Comparison of ENCODE assay signal across 1 cellular context in genomic region chr9:35835216-35835604, GRCh38.
TF ChIP-seq lines count a peak whose summit lies in the region.

No MANE protein-coding gene starts in this region.

TF ChIP-seq in GM23338, 12 proteins besides CTCF, POLR2A, EP300 and RAD21 (continued from another document):
- TF ChIP-seq STAT1 (IDR thresholded peaks at IDR 0.05; ENCODE audit: unreplicated experiment) (no peak), ZNF114 (CRISPR knock-in tag; IDR thresholded peaks at IDR 0.05) (no peak), ETS1 (IDR thresholded peaks at IDR 0.05) (no peak), POLR2AphosphoS5 (IDR thresholded peaks at IDR 0.05; ENCODE audit: low read depth) (no peak)
- TF ChIP-seq, protein P1, sequence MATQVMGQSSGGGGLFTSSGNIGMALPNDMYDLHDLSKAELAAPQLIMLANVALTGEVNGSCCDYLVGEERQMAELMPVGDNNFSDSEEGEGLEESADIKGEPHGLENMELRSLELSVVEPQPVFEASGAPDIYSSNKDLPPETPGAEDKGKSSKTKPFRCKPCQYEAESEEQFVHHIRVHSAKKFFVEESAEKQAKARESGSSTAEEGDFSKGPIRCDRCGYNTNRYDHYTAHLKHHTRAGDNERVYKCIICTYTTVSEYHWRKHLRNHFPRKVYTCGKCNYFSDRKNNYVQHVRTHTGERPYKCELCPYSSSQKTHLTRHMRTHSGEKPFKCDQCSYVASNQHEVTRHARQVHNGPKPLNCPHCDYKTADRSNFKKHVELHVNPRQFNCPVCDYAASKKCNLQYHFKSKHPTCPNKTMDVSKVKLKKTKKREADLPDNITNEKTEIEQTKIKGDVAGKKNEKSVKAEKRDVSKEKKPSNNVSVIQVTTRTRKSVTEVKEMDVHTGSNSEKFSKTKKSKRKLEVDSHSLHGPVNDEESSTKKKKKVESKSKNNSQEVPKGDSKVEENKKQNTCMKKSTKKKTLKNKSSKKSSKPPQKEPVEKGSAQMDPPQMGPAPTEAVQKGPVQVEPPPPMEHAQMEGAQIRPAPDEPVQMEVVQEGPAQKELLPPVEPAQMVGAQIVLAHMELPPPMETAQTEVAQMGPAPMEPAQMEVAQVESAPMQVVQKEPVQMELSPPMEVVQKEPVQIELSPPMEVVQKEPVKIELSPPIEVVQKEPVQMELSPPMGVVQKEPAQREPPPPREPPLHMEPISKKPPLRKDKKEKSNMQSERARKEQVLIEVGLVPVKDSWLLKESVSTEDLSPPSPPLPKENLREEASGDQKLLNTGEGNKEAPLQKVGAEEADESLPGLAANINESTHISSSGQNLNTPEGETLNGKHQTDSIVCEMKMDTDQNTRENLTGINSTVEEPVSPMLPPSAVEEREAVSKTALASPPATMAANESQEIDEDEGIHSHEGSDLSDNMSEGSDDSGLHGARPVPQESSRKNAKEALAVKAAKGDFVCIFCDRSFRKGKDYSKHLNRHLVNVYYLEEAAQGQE (IDR thresholded peaks at IDR 0.05; ENCODE audit: unreplicated experiment) = no peak
